ENCODE assay signal across 1 cellular context in the genomic region with DNA sequence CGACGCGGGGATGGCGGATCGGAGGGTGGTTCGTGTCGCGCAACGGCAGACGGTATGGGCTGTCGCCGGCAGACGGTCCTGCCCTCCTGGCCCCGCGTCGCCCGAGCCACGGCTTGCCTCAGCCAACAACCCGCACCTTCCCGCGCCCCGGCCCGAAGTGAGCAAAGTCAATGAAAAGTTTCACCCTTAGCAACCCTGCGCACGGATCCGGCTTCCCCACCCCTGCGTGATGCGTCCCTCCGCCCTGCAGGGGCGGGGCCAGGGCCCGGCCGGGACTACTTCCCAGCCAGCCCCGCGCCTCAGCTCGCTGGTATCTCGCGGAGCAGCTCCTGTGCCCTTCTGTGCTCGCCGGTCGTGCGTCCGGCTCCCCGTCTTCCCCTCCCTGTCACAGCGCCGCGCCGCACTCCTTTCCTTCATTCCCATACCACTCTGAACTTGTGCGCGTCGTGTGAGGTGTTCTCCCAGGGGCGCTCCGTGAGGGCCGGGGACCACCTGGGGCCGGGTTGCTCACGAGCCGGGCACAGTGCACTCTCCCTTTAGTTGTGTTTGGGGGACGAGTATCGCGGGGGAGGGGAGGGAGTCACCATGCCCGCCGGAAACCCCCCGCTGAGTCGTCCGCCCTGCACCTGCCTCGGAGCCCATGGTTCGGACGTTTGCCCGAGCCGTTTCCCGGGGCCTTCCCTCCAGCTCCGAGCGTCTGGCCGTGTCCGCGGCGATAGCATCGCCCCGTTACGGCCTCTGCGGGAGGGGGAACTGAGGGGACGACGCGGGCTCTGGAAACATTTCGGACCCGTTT.
TF ChIP-seq lines count a peak whose summit lies in the region.

A gene with protein sequence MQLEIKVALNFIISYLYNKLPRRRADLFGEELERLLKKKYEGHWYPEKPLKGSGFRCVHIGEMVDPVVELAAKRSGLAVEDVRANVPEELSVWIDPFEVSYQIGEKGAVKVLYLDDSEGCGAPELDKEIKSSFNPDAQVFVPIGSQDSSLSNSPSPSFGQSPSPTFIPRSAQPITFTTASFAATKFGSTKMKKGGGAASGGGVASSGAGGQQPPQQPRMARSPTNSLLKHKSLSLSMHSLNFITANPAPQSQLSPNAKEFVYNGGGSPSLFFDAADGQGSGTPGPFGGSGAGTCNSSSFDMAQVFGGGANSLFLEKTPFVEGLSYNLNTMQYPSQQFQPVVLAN (minus strand): TSS at position 163 of the 796 bp plus-strand sequence. CDS start 9,456 bp downstream, outside the sequence.

TF ChIP-seq in K562, 482 proteins besides CTCF, POLR2A, EP300 and RAD21 (continued from another document and continues in another):
- peak; percentile 86 to 88; a peak in 3 of 4 replicates for TF ChIP-seq SIN3A (IDR thresholded peaks at IDR 0.05; ENCODE audit: borderline replicate concordance in 2 of 2, control insufficient read depth in 1 of 2, low read depth in 2 of 2, low read length in 2 of 2)
- TF ChIP-seq RBM25 (IDR thresholded peaks at IDR 0.05; ENCODE audit: low read depth, low read length, severe bottlenecking) = no peak
- TF ChIP-seq MAX (CRISPR knock-in tag; IDR thresholded peaks at IDR 0.05) = peak; percentile 71
- TF ChIP-seq, protein P1, sequence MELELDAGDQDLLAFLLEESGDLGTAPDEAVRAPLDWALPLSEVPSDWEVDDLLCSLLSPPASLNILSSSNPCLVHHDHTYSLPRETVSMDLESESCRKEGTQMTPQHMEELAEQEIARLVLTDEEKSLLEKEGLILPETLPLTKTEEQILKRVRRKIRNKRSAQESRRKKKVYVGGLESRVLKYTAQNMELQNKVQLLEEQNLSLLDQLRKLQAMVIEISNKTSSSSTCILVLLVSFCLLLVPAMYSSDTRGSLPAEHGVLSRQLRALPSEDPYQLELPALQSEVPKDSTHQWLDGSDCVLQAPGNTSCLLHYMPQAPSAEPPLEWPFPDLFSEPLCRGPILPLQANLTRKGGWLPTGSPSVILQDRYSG (tag; conservative IDR thresholded peaks at IDR 0.05; ENCODE audit: low read depth) = no peak
- TF ChIP-seq PHF21A (IDR thresholded peaks at IDR 0.05; ENCODE audit: borderline replicate concordance, low read depth) = peak; percentile 46; the same call in 1 of the 2 replicates
- TF ChIP-seq ZNF384 (IDR thresholded peaks at IDR 0.05; ENCODE audit: low read depth, low read length) = 0 out of 2 replicates have a peak, but pooled peaks have one; percentile 24
- TF ChIP-seq ZNF740 (CRISPR knock-in tag; IDR thresholded peaks at IDR 0.05) = no peak
- peak in 1 of 2 experiments; percentile 46; a peak in 1 of 4 replicates for TF ChIP-seq ZNF740 (tag; IDR thresholded peaks at IDR 0.05)
- TF ChIP-seq ZNF133 (CRISPR knock-in tag; IDR thresholded peaks at IDR 0.05) = no peak
- no peak for TF ChIP-seq CEBPB (tag; IDR thresholded peaks at IDR 0.05)
- no peak; the same call in 1 of the 2 replicates for TF ChIP-seq IRF1 (CRISPR knock-in tag; IDR thresholded peaks at IDR 0.05; ENCODE audit: borderline replicate concordance)
- peak; percentile 67; the same call in 1 of the 2 replicates for TF ChIP-seq SOX6 (IDR thresholded peaks at IDR 0.05)
- no peak for TF ChIP-seq TCFL5 (CRISPR knock-in tag; conservative IDR thresholded peaks at IDR 0.05)
- TF ChIP-seq MED1 (CRISPR knock-in tag; IDR thresholded peaks at IDR 0.05; ENCODE audit: borderline replicate concordance) = peak; percentile 92; the same call in 1 of the 2 replicates
- no peak for TF ChIP-seq NUFIP1 (IDR thresholded peaks at IDR 0.05; ENCODE audit: partially characterized antibody)
- peak; percentile 73 for TF ChIP-seq ATF7 (IDR thresholded peaks at IDR 0.05)
- TF ChIP-seq FOXP1 (CRISPR knock-in tag; IDR thresholded peaks at IDR 0.05) = peak; percentile 83; the same call in 1 of the 2 replicates
- no peak for TF ChIP-seq HNRNPUL1 (IDR thresholded peaks at IDR 0.05; ENCODE audit: low read length)
- TF ChIP-seq C11orf30 (IDR thresholded peaks at IDR 0.05; ENCODE audit: low read depth) = no peak
- TF ChIP-seq TSC22D4 (tag; IDR thresholded peaks at IDR 0.05) = no peak
- TF ChIP-seq ZNF764 (CRISPR knock-in tag; IDR thresholded peaks at IDR 0.05; ENCODE audit: low read depth) = no peak
- TF ChIP-seq TCF7L2 (IDR thresholded peaks at IDR 0.05; ENCODE audit: low read depth, low read length) = no peak
- TF ChIP-seq CREB3L1 (IDR thresholded peaks at IDR 0.05; ENCODE audit: borderline replicate concordance, low read depth) = peak; percentile 55
- no peak for TF ChIP-seq NR0B1 (IDR thresholded peaks at IDR 0.05; ENCODE audit: partially characterized antibody)
- TF ChIP-seq RB1 (IDR thresholded peaks at IDR 0.05; ENCODE audit: low read depth) = peak; percentile 88
- TF ChIP-seq PHF8 (IDR thresholded peaks at IDR 0.05; ENCODE audit: borderline replicate concordance, low read length) = peak; percentile 69; the same call in 1 of the 2 replicates
- TF ChIP-seq ZNF212 (CRISPR knock-in tag; IDR thresholded peaks at IDR 0.05) = no peak
- TF ChIP-seq BHLHE40 (IDR thresholded peaks at IDR 0.05; ENCODE audit: low read length) = peak; percentile 61
- no peak for TF ChIP-seq ARID2 (IDR thresholded peaks at IDR 0.05)
- peak; percentile 65 for TF ChIP-seq PRPF4 (IDR thresholded peaks at IDR 0.05; ENCODE audit: insufficient read depth, low read depth, low read length, poor library complexity, severe bottlenecking)
- no peak for TF ChIP-seq STAT5A (IDR thresholded peaks at IDR 0.05; ENCODE audit: borderline replicate concordance, low read length)
- no peak; the same call in 1 of the 2 replicates for TF ChIP-seq ZNF274 (IDR thresholded peaks at IDR 0.05; ENCODE audit: borderline replicate concordance, low read depth, low read length)
- no peak for TF ChIP-seq NCOA2 (IDR thresholded peaks at IDR 0.05; ENCODE audit: partially characterized antibody in 2 of 2)
- TF ChIP-seq DPF2 (IDR thresholded peaks at IDR 0.05) = peak; percentile 46; the same call in 1 of the 2 replicates
- TF ChIP-seq, protein P2, sequence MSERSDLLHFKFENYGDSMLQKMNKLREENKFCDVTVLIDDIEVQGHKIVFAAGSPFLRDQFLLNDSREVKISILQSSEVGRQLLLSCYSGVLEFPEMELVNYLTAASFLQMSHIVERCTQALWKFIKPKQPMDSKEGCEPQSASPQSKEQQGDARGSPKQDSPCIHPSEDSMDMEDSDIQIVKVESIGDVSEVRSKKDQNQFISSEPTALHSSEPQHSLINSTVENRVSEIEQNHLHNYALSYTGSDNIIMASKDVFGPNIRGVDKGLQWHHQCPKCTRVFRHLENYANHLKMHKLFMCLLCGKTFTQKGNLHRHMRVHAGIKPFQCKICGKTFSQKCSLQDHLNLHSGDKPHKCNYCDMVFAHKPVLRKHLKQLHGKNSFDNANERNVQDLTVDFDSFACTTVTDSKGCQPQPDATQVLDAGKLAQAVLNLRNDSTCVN (CRISPR knock-in tag; IDR thresholded peaks at IDR 0.05) = no peak
- TF ChIP-seq, protein P3, sequence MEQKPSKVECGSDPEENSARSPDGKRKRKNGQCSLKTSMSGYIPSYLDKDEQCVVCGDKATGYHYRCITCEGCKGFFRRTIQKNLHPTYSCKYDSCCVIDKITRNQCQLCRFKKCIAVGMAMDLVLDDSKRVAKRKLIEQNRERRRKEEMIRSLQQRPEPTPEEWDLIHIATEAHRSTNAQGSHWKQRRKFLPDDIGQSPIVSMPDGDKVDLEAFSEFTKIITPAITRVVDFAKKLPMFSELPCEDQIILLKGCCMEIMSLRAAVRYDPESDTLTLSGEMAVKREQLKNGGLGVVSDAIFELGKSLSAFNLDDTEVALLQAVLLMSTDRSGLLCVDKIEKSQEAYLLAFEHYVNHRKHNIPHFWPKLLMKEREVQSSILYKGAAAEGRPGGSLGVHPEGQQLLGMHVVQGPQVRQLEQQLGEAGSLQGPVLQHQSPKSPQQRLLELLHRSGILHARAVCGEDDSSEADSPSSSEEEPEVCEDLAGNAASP (IDR thresholded peaks at IDR 0.05) = no peak
- no peak for TF ChIP-seq IRF2 (CRISPR knock-in tag; IDR thresholded peaks at IDR 0.05)
- TF ChIP-seq CCNT2 (IDR thresholded peaks at IDR 0.05; ENCODE audit: borderline replicate concordance, extremely low read depth, insufficient read length, low read depth, low read length) = peak; percentile 93
- TF ChIP-seq VEZF1 (CRISPR knock-in tag; IDR thresholded peaks at IDR 0.05) = peak; percentile 93
- no peak for TF ChIP-seq SMARCB1 (IDR thresholded peaks at IDR 0.05; ENCODE audit: insufficient read length, low read depth)
- no peak for TF ChIP-seq POLR3G (IDR thresholded peaks at IDR 0.05; ENCODE audit: extremely low read depth, insufficient read length, insufficient replicate concordance)
- TF ChIP-seq HOXB6 (CRISPR knock-in tag; IDR thresholded peaks at IDR 0.05; ENCODE audit: borderline replicate concordance) = no peak
- TF ChIP-seq PATZ1 (CRISPR knock-in tag; IDR thresholded peaks at IDR 0.05; ENCODE audit: borderline replicate concordance) = no peak
- TF ChIP-seq DMBX1 (CRISPR knock-in tag; IDR thresholded peaks at IDR 0.05; ENCODE audit: borderline replicate concordance) = no peak
- TF ChIP-seq ETV5 (CRISPR knock-in tag; IDR thresholded peaks at IDR 0.05; ENCODE audit: low read depth) = no peak; the same call in 1 of the 2 replicates
- no peak for TF ChIP-seq BRF2 (IDR thresholded peaks at IDR 0.05; ENCODE audit: borderline replicate concordance, insufficient read depth, insufficient read length)
- TF ChIP-seq LARP7 (IDR thresholded peaks at IDR 0.05) = no peak
- no peak for TF ChIP-seq CEBPG (CRISPR knock-in tag; IDR thresholded peaks at IDR 0.05)
- TF ChIP-seq CEBPG (tag; conservative IDR thresholded peaks at IDR 0.05 in 1 of 2, IDR thresholded peaks at IDR 0.05 in 1 of 2) = no peak
- no peak for TF ChIP-seq PHTF2 (CRISPR knock-in tag; IDR thresholded peaks at IDR 0.05)
